Comparison of ENCODE assay signal across 6 cellular contexts in genomic region chr19:799076-799881, GRCh38. TPM values are rescaled to one million over a fixed set of nuclear protein-coding genes. Genes with fewer than 3 reads are reported as not detected.
DNase-seq lines count a peak whose midpoint lies in the region; ATAC-seq and TF ChIP-seq lines count a peak whose summit lies in the region.

No MANE protein-coding gene starts in this region.

- intact Hi-C loops in sciatic nerve (cut with DNase I) = loop anchor here (10.0 kb wide), 1 partner anchor 116 kb away; the partner anchor contains the start of genes KISS1R and R3HDM4

- peak overlapping the region; percentile 85 for H3K4me2 ChIP-seq in MM.1S (ENCODE audit: low read depth, low read length)

- no peak overlapping the region for H3K27ac ChIP-seq in MM.1S (ENCODE audit: low read length)

- H4K20me1 ChIP-seq in MM.1S (ENCODE audit: insufficient read depth, low read length) = peaks cover 63% of the 10 kb centered on the region

- 0 out of 2 replicates have a peak, but pooled peaks have one; percentile 2 for TF ChIP-seq CTCF in MM.1S (IDR thresholded peaks at IDR 0.05; ENCODE audit: low read length)

- peaks cover 68% of the 10 kb centered on the region for H3K79me2 ChIP-seq in MM.1S (ENCODE audit: low read length)

- no peak overlapping the region for H2AFZ ChIP-seq in MM.1S (ENCODE audit: low read length)

- DNase-seq in AG20443 (ENCODE audit: low spot score) (peak; percentile 26), MM.1S (no peak), ecto neural progenitor cell (ENCODE audit: low spot score) (peak; percentile 70), sciatic nerve (ENCODE audit: low spot score) (peak; percentile 62), GF-D8 (lab: John Stamatoyannopoulos, UW) (no peak)

- no peaks in the 10 kb centered on the region for H3K9me3 ChIP-seq in MM.1S (replicated peaks; ENCODE audit: insufficient read depth, low read length)

- peak overlapping the region; percentile 86 for H3K4me3 ChIP-seq in MM.1S (ENCODE audit: low read length)

- H3K36me3 ChIP-seq in MM.1S (replicated peaks; ENCODE audit: insufficient read depth, low read length) = peaks cover 43% of the 10 kb centered on the region

- ATAC-seq in sciatic nerve (no peak), GM19023 (IDR thresholded peaks at IDR 0.05; ENCODE audit: unreplicated experiment) (no peak)

- no peaks in the 10 kb centered on the region for H3K27me3 ChIP-seq in MM.1S (replicated peaks; ENCODE audit: insufficient read depth, low read length)

- H3K9me2 ChIP-seq in MM.1S (replicated peaks; ENCODE audit: insufficient read depth, low read length) = no peaks in the 10 kb centered on the region

- H3K4me1 ChIP-seq in MM.1S (ENCODE audit: low read length) = peaks cover 9% of the 10 kb centered on the region

- no peaks in the 10 kb centered on the region for H3F3A ChIP-seq in MM.1S (ENCODE audit: insufficient read depth, low read length)

- H3K9ac ChIP-seq in MM.1S (ENCODE audit: low read length) = peak overlapping the region; percentile 78; the same call in 1 of the 2 replicates

RNA-seq across cellular contexts. Expression of gene PTBP1, which starts 2.0 kb away (rescaled TPM):
- total RNA-seq in sciatic nerve = 217 TPM

RNA-seq across cellular contexts. Expression of gene PLPPR3, which starts 22.5 kb away (rescaled TPM):
- total RNA-seq in sciatic nerve = not detected

RNA-seq across cellular contexts. Expression of gene AZU1, which starts 28.4 kb away (rescaled TPM):
- total RNA-seq in sciatic nerve = 1.9 TPM

RNA-seq across cellular contexts. Expression of gene PRTN3, which starts 41.5 kb away (rescaled TPM):
- 0.71 TPM for total RNA-seq in sciatic nerve

RNA-seq across cellular contexts. Expression of gene MISP, which starts 48.4 kb away (rescaled TPM):
- total RNA-seq in sciatic nerve = 0.45 TPM

Comparison
In these comparisons a context has a peak if more than half of its experiments do, and no peak if none do; other contexts are left out.
1. DNase-seq: peak in AG20443 (single experiment), ecto neural progenitor cell (single experiment) and sciatic nerve (single experiment); none in MM.1S (single experiment) and GF-D8 (single experiment).